ENCODE assay signal across 10 cellular contexts in the genomic region with DNA sequence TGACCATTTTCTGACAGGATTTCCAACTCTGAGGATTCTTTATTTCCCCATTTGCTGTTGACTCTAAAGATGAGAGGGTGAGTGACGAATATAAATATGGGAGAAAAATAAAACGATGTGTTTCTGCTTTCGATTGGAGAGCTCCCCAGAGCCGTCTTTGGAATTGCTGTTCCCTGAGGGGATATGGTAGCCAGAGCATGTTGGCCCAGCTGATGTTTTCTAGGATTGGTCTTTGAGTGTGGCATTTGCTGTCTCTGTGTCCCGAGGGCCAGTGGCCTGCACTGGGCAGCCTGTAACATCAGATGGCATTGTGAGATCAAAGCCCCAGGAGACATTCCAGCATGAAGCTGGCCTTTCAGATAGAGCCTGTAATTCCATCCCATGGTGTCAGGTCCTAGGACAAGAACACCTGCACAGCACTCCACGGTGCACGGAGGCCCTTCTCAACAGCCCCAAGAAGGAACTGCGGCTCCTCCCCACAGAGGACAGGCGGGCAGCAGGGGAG. TPM values are rescaled to one million over a fixed set of nuclear protein-coding genes. Genes with fewer than 3 reads are reported as not detected.
DNase-seq lines count a peak whose midpoint lies in the region; ATAC-seq, FAIRE-seq and TF ChIP-seq lines count a peak whose summit lies in the region.
"Had no signal": no experiment of that assay in that cellular context is flagged by ENCODE, and none has a peak within 500 bp of the region (broad histone marks: within the 10 kb centered on the region; RNA-seq: fewer than 3 reads in every experiment).

No MANE protein-coding gene starts in this region.

- H3K9me3 Mint-ChIP-seq in CD8-positive, alpha-beta memory T cell, result peaks cover 0 to 2% (median 0%) of the 10 kb centered on the region in 5 donors
- no peaks in the 10 kb centered on the region for H3K9me3 Mint-ChIP-seq in progenitor cell of endocrine pancreas (ENCODE audit: low read depth)
- no peaks in the 10 kb centered on the region for H3K9me3 Mint-ChIP-seq in stimulated activated naive CD8-positive, alpha-beta T cell treated with anti-CD3 and anti-CD28 coated beads, Interleukin-15, amount 100 ng/mL, for 72 hours
- no peaks in the 10 kb centered on the region for H3K9me3 Mint-ChIP-seq in activated CD4-positive, alpha-beta T cell treated with anti-CD3 and anti-CD28 coated beads, Interleukin-2, amount 10 ng/mL, durations not matched to agents 7 days and 5 days

- H3K36me3 Mint-ChIP-seq in CD8-positive, alpha-beta memory T cell, result peaks cover 0 to 5% (median 0%) of the 10 kb centered on the region in 3 donors
- peaks cover 5% of the 10 kb centered on the region for H3K36me3 Mint-ChIP-seq in progenitor cell of endocrine pancreas (ENCODE audit: insufficient read depth)
- peaks cover 5% of the 10 kb centered on the region for H3K36me3 Mint-ChIP-seq in activated CD4-positive, alpha-beta T cell treated with anti-CD3 and anti-CD28 coated beads, Interleukin-2, amount 10 ng/mL, durations not matched to agents 7 days and 5 days (ENCODE audit: low read depth)

- 44% methylated on average over 9 of the region's 9 CpGs for WGBS in right cardiac atrium

- H3K4me1 ChIP-seq in CD8-positive, alpha-beta memory T cell (ENCODE audit: insufficient read depth, low read length), result peaks cover 25% of the 10 kb centered on the region
- peaks cover 13% of the 10 kb centered on the region for H3K4me1 ChIP-seq in right cardiac atrium (ENCODE audit: control insufficient read depth, insufficient read depth, low read length)
- no peaks in the 10 kb centered on the region; the same call in 1 of the 2 replicates for H3K4me1 ChIP-seq in SJCRH30

- peak overlapping the region; percentile 2 for H3K27ac ChIP-seq in CD8-positive, alpha-beta memory T cell (ENCODE audit: low read depth, low read length)
- peak overlapping the region; percentile 71 for H3K27ac ChIP-seq in VCaP
- H3K27ac ChIP-seq in right cardiac atrium (ENCODE audit: low read length), result peak overlapping the region; percentile 86
- H3K27ac ChIP-seq in SJCRH30, result no peak overlapping the region

- TF ChIP-seq CTCF in VCaP (conservative IDR thresholded peaks at IDR 0.05) (no peak), progenitor cell of endocrine pancreas (IDR thresholded peaks at IDR 0.05; ENCODE audit: unreplicated experiment) (no peak)

- POLR2A ChIA-PET in CD8-positive, alpha-beta memory T cell (lab: Charles Lee), result interaction anchor here (0.7 to 1.2 kb wide), 3 partner anchors 8 to 489 kb away, joined by 3 to 5 read pairs (median 3); no protein-coding TSS in a partner anchor
- POLR2A ChIA-PET in activated CD4-positive, alpha-beta T cell treated with anti-CD3 and anti-CD28 coated beads, Interleukin-2, amount 10 ng/mL, durations not matched to agents 7 days and 5 days (lab: Charles Lee), result no interaction called here

- ATAC-seq in right cardiac atrium, result peak; percentile 32 to 34
- ATAC-seq in stimulated activated naive CD8-positive, alpha-beta T cell treated with anti-CD3 and anti-CD28 coated beads, Interleukin-15, amount 100 ng/mL, for 72 hours, result no peak

- no peaks in the 10 kb centered on the region for H3K9me3 ChIP-seq in CD8-positive, alpha-beta memory T cell (ENCODE audit: low read length)
- no peaks in the 10 kb centered on the region for H3K9me3 ChIP-seq in right cardiac atrium (ENCODE audit: control insufficient read depth, low read length)
- no peaks in the 10 kb centered on the region for H3K9me3 ChIP-seq in SJCRH30 (replicated peaks)

- no peak overlapping the region for H3K4me3 ChIP-seq in CD8-positive, alpha-beta memory T cell (ENCODE audit: low read length)
- H3K4me3 ChIP-seq in right cardiac atrium (ENCODE audit: low read length), result no peak overlapping the region
- no peak overlapping the region; the same call in 1 of the 2 replicates for H3K4me3 ChIP-seq in SJCRH30

- CTCF ChIA-PET in CD8-positive, alpha-beta memory T cell (lab: Charles Lee), result interaction anchor here (0.7 to 3.9 kb wide), 9 partner anchors 9 to 393 kb away, joined by 3 to 55 read pairs (median 15); no protein-coding TSS in a partner anchor
- CTCF ChIA-PET in activated CD4-positive, alpha-beta T cell treated with anti-CD3 and anti-CD28 coated beads, Interleukin-2, amount 10 ng/mL, durations not matched to agents 7 days and 5 days (lab: Charles Lee), result interaction anchor here (0.7 to 3.9 kb wide), 8 partner anchors 11 to 224 kb away, joined by 3 to 19 read pairs (median 4); no protein-coding TSS in a partner anchor

- H3K27ac Mint-ChIP-seq in CD8-positive, alpha-beta memory T cell, result peak overlapping the region in 5 of 8 donors; percentile 5 to 76 (median 33)
- H3K27ac Mint-ChIP-seq in progenitor cell of endocrine pancreas, result peak overlapping the region; percentile 16
- H3K27ac Mint-ChIP-seq in stimulated activated naive CD8-positive, alpha-beta T cell treated with anti-CD3 and anti-CD28 coated beads, Interleukin-15, amount 100 ng/mL, for 72 hours, result no peak overlapping the region
- H3K27ac Mint-ChIP-seq in activated CD4-positive, alpha-beta T cell treated with anti-CD3 and anti-CD28 coated beads, Interleukin-2, amount 10 ng/mL, durations not matched to agents 7 days and 5 days, result no peak overlapping the region

- peak overlapping the region in 1 of 7 donors; percentile 36 for H3K4me3 Mint-ChIP-seq in CD8-positive, alpha-beta memory T cell
- no peak overlapping the region for H3K4me3 Mint-ChIP-seq in progenitor cell of endocrine pancreas (ENCODE audit: low read depth)
- no peak overlapping the region for H3K4me3 Mint-ChIP-seq in stimulated activated naive CD8-positive, alpha-beta T cell treated with anti-CD3 and anti-CD28 coated beads, Interleukin-15, amount 100 ng/mL, for 72 hours
- H3K4me3 Mint-ChIP-seq in activated CD4-positive, alpha-beta T cell treated with anti-CD3 and anti-CD28 coated beads, Interleukin-2, amount 10 ng/mL, durations not matched to agents 7 days and 5 days, result no peak overlapping the region

- no peaks in the 10 kb centered on the region for H3K36me3 ChIP-seq in CD8-positive, alpha-beta memory T cell (ENCODE audit: insufficient read depth, low read length)
- no peaks in the 10 kb centered on the region for H3K36me3 ChIP-seq in SJCRH30

- H3K27me3 ChIP-seq in CD8-positive, alpha-beta memory T cell (ENCODE audit: insufficient read depth, low read length, poor library complexity, severe bottlenecking), result no peaks in the 10 kb centered on the region
- H3K27me3 ChIP-seq in right cardiac atrium (ENCODE audit: control insufficient read depth, insufficient read depth) (no peaks in the 10 kb centered on the region), SJCRH30 (no peaks in the 10 kb centered on the region)

- DNase-seq in CD8-positive, alpha-beta memory T cell, result no peak
- DNase-seq in right cardiac atrium (peak in 1 of 3 donors; percentile 56), progenitor cell of endocrine pancreas (ENCODE audit: low spot score, unreplicated experiment) (no peak), frontal cortex (ENCODE audit: low spot score in 2 of 2) (no peak), SJCRH30 (no peak)
- no peak for DNase-seq in stimulated activated naive CD8-positive, alpha-beta T cell treated with anti-CD3 and anti-CD28 coated beads, Interleukin-15, amount 100 ng/mL, for 72 hours
- DNase-seq in activated CD4-positive, alpha-beta T cell treated with anti-CD3 and anti-CD28 coated beads, Interleukin-2, amount 10 ng/mL, durations not matched to agents 7 days and 5 days, result no peak
- DNase-seq: activated CD4-positive, alpha-beta T cell treated with anti-CD3 and anti-CD28 coated beads, Interleukin-2, amount 50 U/mL, for 48 hours had no signal

- peaks cover 26 to 32% (median 30%) of the 10 kb centered on the region in 3 donors for H3K4me1 Mint-ChIP-seq in CD8-positive, alpha-beta memory T cell
- peaks cover 4% of the 10 kb centered on the region for H3K4me1 Mint-ChIP-seq in progenitor cell of endocrine pancreas (ENCODE audit: low read depth)
- H3K4me1 Mint-ChIP-seq in stimulated activated naive CD8-positive, alpha-beta T cell treated with anti-CD3 and anti-CD28 coated beads, Interleukin-15, amount 100 ng/mL, for 72 hours, result peaks cover 22% of the 10 kb centered on the region
- H3K4me1 Mint-ChIP-seq in activated CD4-positive, alpha-beta T cell treated with anti-CD3 and anti-CD28 coated beads, Interleukin-2, amount 10 ng/mL, durations not matched to agents 7 days and 5 days, result peaks cover 20% of the 10 kb centered on the region

- intact Hi-C loops in right cardiac atrium (cut with DNase I), result loop anchor here in 1 of 4 donors (10.0 kb wide), 1 partner anchor 74 kb away; no protein-coding TSS in a partner anchor

- H3K27me3 Mint-ChIP-seq in CD8-positive, alpha-beta memory T cell, result peaks cover 0 to 4% of the 10 kb centered on the region in 2 donors
- H3K27me3 Mint-ChIP-seq in progenitor cell of endocrine pancreas, result no peaks in the 10 kb centered on the region
- no peaks in the 10 kb centered on the region for H3K27me3 Mint-ChIP-seq in stimulated activated naive CD8-positive, alpha-beta T cell treated with anti-CD3 and anti-CD28 coated beads, Interleukin-15, amount 100 ng/mL, for 72 hours
- H3K27me3 Mint-ChIP-seq in activated CD4-positive, alpha-beta T cell treated with anti-CD3 and anti-CD28 coated beads, Interleukin-2, amount 10 ng/mL, durations not matched to agents 7 days and 5 days, result no peaks in the 10 kb centered on the region

- no peak for FAIRE-seq in frontal cortex (lab: Jason Lieb, UNC)
- FAIRE-seq: endometrium had no signal

RNA-seq across cellular contexts. Expression of a gene that starts 26.7 kb away (rescaled TPM):
- 1 to 10 TPM; 4.4 to 4.9 TPM for total RNA-seq in CD8-positive, alpha-beta memory T cell
- 0.97 TPM for polyA plus RNA-seq in CD8-positive, alpha-beta memory T cell
- 100 to 1,000 TPM; 212 to 246 (median 232) TPM for total RNA-seq in right cardiac atrium
- 334 TPM for polyA plus RNA-seq in right cardiac atrium
- 34.4 and 36.5 TPM in 2 replicates for total RNA-seq in progenitor cell of endocrine pancreas
- total RNA-seq in frontal cortex, result 32.2 TPM
- 9.6 and 10.1 TPM in 2 replicates for total RNA-seq in SJCRH30 (2014; rRNA removed; shearing (Covaris generic))
- 1 to 10 TPM; 3.3 to 5.1 TPM for total RNA-seq in activated CD4-positive, alpha-beta T cell treated with anti-CD3 and anti-CD28 coated beads, Interleukin-2, amount 10 ng/mL, durations not matched to agents 7 days and 5 days

RNA-seq across cellular contexts. Expression of a gene that starts 42.4 kb away (rescaled TPM):
- 10 to 100 TPM; 21.1 to 21.3 TPM for total RNA-seq in CD8-positive, alpha-beta memory T cell
- 56.4 TPM for polyA plus RNA-seq in CD8-positive, alpha-beta memory T cell
- total RNA-seq in right cardiac atrium (10 to 100 TPM; 11.6 to 22.8 (median 12.4) TPM), progenitor cell of endocrine pancreas (10.7 and 11.4 TPM in 2 replicates), frontal cortex (2.4 TPM)
- polyA plus RNA-seq in right cardiac atrium, result 12.4 TPM
- total RNA-seq in SJCRH30 (2014; rRNA removed; shearing (Covaris generic)), result 17.9 and 19.0 TPM in 2 replicates
- total RNA-seq in activated CD4-positive, alpha-beta T cell treated with anti-CD3 and anti-CD28 coated beads, Interleukin-2, amount 10 ng/mL, durations not matched to agents 7 days and 5 days, result 100 to 1,000 TPM; 103 to 107 TPM

Comparison
In these comparisons a context has a peak if more than half of its experiments do, and no peak if none do; other contexts are left out.
1. H3K27ac Mint-ChIP-seq: peak in CD8-positive, alpha-beta memory T cell (5 of 8) and progenitor cell of endocrine pancreas (single experiment); none in stimulated activated naive CD8-positive, alpha-beta T cell treated with anti-CD3 and anti-CD28 coated beads, Interleukin-15, amount 100 ng/mL, for 72 hours (0 of 2) and activated CD4-positive, alpha-beta T cell treated with anti-CD3 and anti-CD28 coated beads, Interleukin-2, amount 10 ng/mL, durations not matched to agents 7 days and 5 days (single experiment).